ENCODE assay signal across 8 cellular contexts in genomic region chrX:107894038-107894437, GRCh38.
DNase-seq lines count a peak whose midpoint lies in the region; ATAC-seq and TF ChIP-seq lines count a peak whose summit lies in the region.

No MANE protein-coding gene starts in this region.

- H2AFZ ChIP-seq in OCI-LY3 (ENCODE audit: low read depth, low read length), result no peak overlapping the region

- H3K36me3 ChIP-seq in OCI-LY3 (replicated peaks; ENCODE audit: low read depth, low read length), result no peaks in the 10 kb centered on the region
- no peaks in the 10 kb centered on the region for H3K36me3 ChIP-seq in liver (ENCODE audit: control insufficient read depth in 4 of 4, insufficient read depth in 3 of 4, low read depth in 1 of 4, low read length in 3 of 4)

- in situ Hi-C loops in GM13977 (cut with MboI; ENCODE audit: low pct_unique_long_range_greater_than_20kb, low sequenced_read_pairs, unreplicated experiment), result no loop called here

- TF ChIP-seq RAD21 in liver (IDR thresholded peaks at IDR 0.05), result peak; percentile 79 to 92

- intact Hi-C loops in MCF 10A (cut with micrococcal nuclease), result loop anchor here (1.0 to 10.0 kb wide), 6 partner anchors 117 to 869 kb away; partner anchors contain the start of gene NCBP2L

- H3K4me1 ChIP-seq in OCI-LY3 (ENCODE audit: low read length) (no peaks in the 10 kb centered on the region), liver (ENCODE audit: control insufficient read depth in 4 of 4, insufficient read depth in 4 of 4, low read length in 3 of 4) (no peaks in the 10 kb centered on the region)

- H3K9me3 Mint-ChIP-seq in MCF 10A (ENCODE audit: unreplicated experiment), result peaks cover 24% of the 10 kb centered on the region

- H3K36me3 Mint-ChIP-seq in MCF 10A (ENCODE audit: insufficient read depth, unreplicated experiment), result peaks cover 9% of the 10 kb centered on the region

- H3K27ac ChIP-seq in OCI-LY3 (ENCODE audit: low read length) (no peak overlapping the region), liver (ENCODE audit: low read depth in 1 of 2, low read length in 2 of 2) (no peak overlapping the region)

- H3K4me3 ChIP-seq in OCI-LY3 (ENCODE audit: low read length) (no peak overlapping the region), liver (ENCODE audit: low read depth in 1 of 3, low read length in 3 of 3) (no peak overlapping the region)

- peak; percentile 79 for ATAC-seq in HG03378 (IDR thresholded peaks at IDR 0.05; ENCODE audit: unreplicated experiment)

- H3K9ac ChIP-seq in OCI-LY3 (ENCODE audit: low read length) (no peak overlapping the region), liver (ENCODE audit: low read depth in 1 of 2, low read length in 2 of 2) (no peak overlapping the region)

- 37% methylated on average over 4 of the region's 4 CpGs for WGBS in liver

- H3K27me3 Mint-ChIP-seq in MCF 10A (ENCODE audit: insufficient read depth, unreplicated experiment), result peaks cover 59% of the 10 kb centered on the region

- POLR2A ChIA-PET in MCF 10A (lab: Yijun Ruan, JAX), result interaction anchor here (0.6 kb wide), 1 partner anchor 234 kb away, joined by 3 read pairs; no protein-coding TSS in a partner anchor

- no peak overlapping the region for H3K4me2 ChIP-seq in OCI-LY3 (ENCODE audit: low read length)

- H3K27me3 ChIP-seq in OCI-LY3 (ENCODE audit: low read depth, low read length) (no peaks in the 10 kb centered on the region), liver (ENCODE audit: control insufficient read depth in 4 of 4, insufficient read depth in 4 of 4, low read length in 3 of 4) (no peaks in the 10 kb centered on the region)

- H3K9me3 ChIP-seq in OCI-LY3 (ENCODE audit: insufficient read depth, low read length), result no peaks in the 10 kb centered on the region
- H3K9me3 ChIP-seq in liver (ENCODE audit: control insufficient read depth in 4 of 4, low read length in 3 of 4), result peaks cover 0 to 4% (median 2%) of the 10 kb centered on the region in 4 donors

- no TSS peak for BruUV-seq in MCF 10A (replicated peaks; lab: Mats Ljungman, UMichigan)

- H3K79me2 ChIP-seq in OCI-LY3 (ENCODE audit: low read length), result no peaks in the 10 kb centered on the region

- H3K27ac Mint-ChIP-seq in MCF 10A (ENCODE audit: low read depth, unreplicated experiment), result no peak overlapping the region

- no peaks in the 10 kb centered on the region for H3K4me1 Mint-ChIP-seq in MCF 10A (ENCODE audit: insufficient read depth, unreplicated experiment)

- no peaks in the 10 kb centered on the region for H4K20me1 ChIP-seq in OCI-LY3 (ENCODE audit: insufficient read depth, low read length)

- TF ChIP-seq CTCF in GM13977 (IDR thresholded peaks at IDR 0.05; ENCODE audit: extremely low read depth, insufficient read depth, missing control alignments) (peak; percentile 53), OCI-LY3 (IDR thresholded peaks at IDR 0.05; ENCODE audit: low read depth, low read length) (peak; percentile 67), MCF 10A (IDR thresholded peaks at IDR 0.05; ENCODE audit: unreplicated experiment) (peak; percentile 46), liver (IDR thresholded peaks at IDR 0.05; ENCODE audit: low read depth, low read length, missing input control) (peak; percentile 54)

- CTCF ChIA-PET in MCF 10A (lab: Yijun Ruan, JAX), result interaction anchor here (0.6 to 1.4 kb wide), 20 partner anchors 9 to 874 kb away, joined by 3 to 7 read pairs (median 4); partner anchors contain the start of gene NCBP2L

- no peak overlapping the region for H3K4me3 Mint-ChIP-seq in MCF 10A (ENCODE audit: unreplicated experiment)

- peak; percentile 7 for DNase-seq in CMK (ENCODE audit: low read depth)
- peak; percentile 50 for DNase-seq in GM13977 (ENCODE audit: low spot score)
- DNase-seq in MCF 10A (ENCODE audit: unreplicated experiment), result peak; percentile 71
- no peak for DNase-seq in ecto neural progenitor cell (ENCODE audit: low spot score)
- DNase-seq in amniotic stem cell (lab: John Stamatoyannopoulos, UW), result no peak

TF ChIP-seq in liver, 16 proteins besides CTCF, POLR2A, EP300 and RAD21:
- TF ChIP-seq TAF1 (conservative IDR thresholded peaks at IDR 0.05), result no peak
- no peak for TF ChIP-seq GABPA (IDR thresholded peaks at IDR 0.05 in 1 of 2, conservative IDR thresholded peaks at IDR 0.05 in 1 of 2)
- TF ChIP-seq HNF4A (conservative IDR thresholded peaks at IDR 0.05), result no peak
- TF ChIP-seq, protein P1, sequence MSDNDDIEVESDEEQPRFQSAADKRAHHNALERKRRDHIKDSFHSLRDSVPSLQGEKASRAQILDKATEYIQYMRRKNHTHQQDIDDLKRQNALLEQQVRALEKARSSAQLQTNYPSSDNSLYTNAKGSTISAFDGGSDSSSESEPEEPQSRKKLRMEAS (IDR thresholded peaks at IDR 0.05), result no peak
- no peak for TF ChIP-seq JUND (IDR thresholded peaks at IDR 0.05)
- TF ChIP-seq HNF4G (IDR thresholded peaks at IDR 0.05), result no peak
- TF ChIP-seq, protein P2, sequence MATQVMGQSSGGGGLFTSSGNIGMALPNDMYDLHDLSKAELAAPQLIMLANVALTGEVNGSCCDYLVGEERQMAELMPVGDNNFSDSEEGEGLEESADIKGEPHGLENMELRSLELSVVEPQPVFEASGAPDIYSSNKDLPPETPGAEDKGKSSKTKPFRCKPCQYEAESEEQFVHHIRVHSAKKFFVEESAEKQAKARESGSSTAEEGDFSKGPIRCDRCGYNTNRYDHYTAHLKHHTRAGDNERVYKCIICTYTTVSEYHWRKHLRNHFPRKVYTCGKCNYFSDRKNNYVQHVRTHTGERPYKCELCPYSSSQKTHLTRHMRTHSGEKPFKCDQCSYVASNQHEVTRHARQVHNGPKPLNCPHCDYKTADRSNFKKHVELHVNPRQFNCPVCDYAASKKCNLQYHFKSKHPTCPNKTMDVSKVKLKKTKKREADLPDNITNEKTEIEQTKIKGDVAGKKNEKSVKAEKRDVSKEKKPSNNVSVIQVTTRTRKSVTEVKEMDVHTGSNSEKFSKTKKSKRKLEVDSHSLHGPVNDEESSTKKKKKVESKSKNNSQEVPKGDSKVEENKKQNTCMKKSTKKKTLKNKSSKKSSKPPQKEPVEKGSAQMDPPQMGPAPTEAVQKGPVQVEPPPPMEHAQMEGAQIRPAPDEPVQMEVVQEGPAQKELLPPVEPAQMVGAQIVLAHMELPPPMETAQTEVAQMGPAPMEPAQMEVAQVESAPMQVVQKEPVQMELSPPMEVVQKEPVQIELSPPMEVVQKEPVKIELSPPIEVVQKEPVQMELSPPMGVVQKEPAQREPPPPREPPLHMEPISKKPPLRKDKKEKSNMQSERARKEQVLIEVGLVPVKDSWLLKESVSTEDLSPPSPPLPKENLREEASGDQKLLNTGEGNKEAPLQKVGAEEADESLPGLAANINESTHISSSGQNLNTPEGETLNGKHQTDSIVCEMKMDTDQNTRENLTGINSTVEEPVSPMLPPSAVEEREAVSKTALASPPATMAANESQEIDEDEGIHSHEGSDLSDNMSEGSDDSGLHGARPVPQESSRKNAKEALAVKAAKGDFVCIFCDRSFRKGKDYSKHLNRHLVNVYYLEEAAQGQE (IDR thresholded peaks at IDR 0.05), result no peak
- no peak for TF ChIP-seq SP1 (IDR thresholded peaks at IDR 0.05)
- no peak for TF ChIP-seq YY1 (IDR thresholded peaks at IDR 0.05)
- TF ChIP-seq FOXA2 (IDR thresholded peaks at IDR 0.05), result no peak
- TF ChIP-seq, protein P3, sequence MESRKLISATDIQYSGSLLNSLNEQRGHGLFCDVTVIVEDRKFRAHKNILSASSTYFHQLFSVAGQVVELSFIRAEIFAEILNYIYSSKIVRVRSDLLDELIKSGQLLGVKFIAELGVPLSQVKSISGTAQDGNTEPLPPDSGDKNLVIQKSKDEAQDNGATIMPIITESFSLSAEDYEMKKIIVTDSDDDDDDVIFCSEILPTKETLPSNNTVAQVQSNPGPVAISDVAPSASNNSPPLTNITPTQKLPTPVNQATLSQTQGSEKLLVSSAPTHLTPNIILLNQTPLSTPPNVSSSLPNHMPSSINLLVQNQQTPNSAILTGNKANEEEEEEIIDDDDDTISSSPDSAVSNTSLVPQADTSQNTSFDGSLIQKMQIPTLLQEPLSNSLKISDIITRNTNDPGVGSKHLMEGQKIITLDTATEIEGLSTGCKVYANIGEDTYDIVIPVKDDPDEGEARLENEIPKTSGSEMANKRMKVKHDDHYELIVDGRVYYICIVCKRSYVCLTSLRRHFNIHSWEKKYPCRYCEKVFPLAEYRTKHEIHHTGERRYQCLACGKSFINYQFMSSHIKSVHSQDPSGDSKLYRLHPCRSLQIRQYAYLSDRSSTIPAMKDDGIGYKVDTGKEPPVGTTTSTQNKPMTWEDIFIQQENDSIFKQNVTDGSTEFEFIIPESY (IDR thresholded peaks at IDR 0.05), result no peak
- TF ChIP-seq EGR1 (IDR thresholded peaks at IDR 0.05; ENCODE audit: low read depth in 2 of 2), result no peak
- TF ChIP-seq RXRA (IDR thresholded peaks at IDR 0.05), result no peak
- TF ChIP-seq, protein P4, sequence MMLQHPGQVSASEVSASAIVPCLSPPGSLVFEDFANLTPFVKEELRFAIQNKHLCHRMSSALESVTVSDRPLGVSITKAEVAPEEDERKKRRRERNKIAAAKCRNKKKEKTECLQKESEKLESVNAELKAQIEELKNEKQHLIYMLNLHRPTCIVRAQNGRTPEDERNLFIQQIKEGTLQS (IDR thresholded peaks at IDR 0.05), result no peak
- no peak for TF ChIP-seq NR2F2 (IDR thresholded peaks at IDR 0.05)
- TF ChIP-seq FOXA1 (IDR thresholded peaks at IDR 0.05), result no peak

Comparison
In these comparisons a context has a peak if more than half of its experiments do, and no peak if none do; other contexts are left out.
1. DNase-seq: peak in CMK (single experiment), GM13977 (single experiment) and MCF 10A (single experiment); none in ecto neural progenitor cell (single experiment) and amniotic stem cell (single experiment).
2. Peak in every context shown above with its lines, with median percentiles within 50 percentile points of each other: CTCF ChIP-seq.